9 cellular contexts compared by ENCODE assay signal in the genomic region with DNA sequence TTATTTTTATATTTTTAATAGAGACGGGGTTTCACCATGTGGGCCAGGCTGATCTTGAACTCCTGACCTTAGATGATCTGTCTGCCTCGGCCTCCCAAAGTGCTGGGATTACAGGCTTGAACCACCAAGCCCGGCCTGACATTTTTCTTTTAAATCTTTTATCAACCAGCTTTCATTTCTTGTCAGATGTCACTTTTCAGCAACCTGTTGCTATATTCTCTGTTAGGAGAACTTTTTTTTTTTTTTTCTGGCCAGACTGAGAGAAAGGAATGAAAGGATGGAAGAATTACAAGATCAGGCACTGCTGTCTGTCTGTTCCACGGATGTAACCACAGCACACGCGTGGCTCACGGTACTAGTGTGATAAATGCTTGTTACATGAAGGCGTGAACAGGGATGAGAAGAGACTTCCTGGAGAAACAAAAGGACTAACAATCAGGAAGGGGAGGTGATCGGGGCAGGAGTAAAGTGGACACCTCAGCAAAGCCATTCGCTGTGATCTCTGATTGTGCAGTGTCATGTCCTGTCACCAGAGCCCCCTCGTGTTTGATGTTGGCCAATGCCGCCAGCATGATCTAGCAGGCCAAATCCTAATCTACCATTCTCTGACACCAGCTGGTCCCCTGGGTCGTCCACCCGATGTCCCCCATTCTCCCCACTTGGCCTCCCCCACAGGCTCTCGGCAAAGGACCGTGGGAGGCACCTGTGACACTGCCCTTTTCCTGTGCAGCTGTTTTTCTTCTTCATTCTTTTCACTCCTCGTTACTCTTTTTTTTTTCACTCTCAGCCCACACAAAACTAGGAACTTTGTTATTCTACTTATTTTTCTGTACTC.
DNase-seq lines count a peak whose midpoint lies in the region; ATAC-seq and TF ChIP-seq lines count a peak whose summit lies in the region.
"Had no signal": no experiment of that assay in that cellular context is flagged by ENCODE, and none has a peak within 500 bp of the region (broad histone marks: within the 10 kb centered on the region; RNA-seq: fewer than 3 reads in every experiment).

No MANE protein-coding gene starts in this region.

- peak; percentile 73 for DNase-seq in CD1c-positive myeloid dendritic cell (ENCODE audit: extremely low spot score)
- DNase-seq in NB4 (ENCODE audit: low read depth), result peak; percentile 84
- peak; percentile 74 for DNase-seq in activated CD4-positive, alpha-beta memory T cell treated with anti-CD3 and anti-CD28 coated beads, Interleukin-2, amount 10 ng/mL, durations not matched to agents 7 days and 5 days
- DNase-seq in esophagus squamous epithelium (lab: John Stamatoyannopoulos, UW), result no peak
- DNase-seq in natural killer cell treated with Interleukin-12 subunit alpha and Interleukin-12 subunit beta and Interleukin-15 and Interleukin-18, amount 100 ng/mL, for 72 hours (ENCODE audit: low spot score), result peak; percentile 80
- DNase-seq in COR-L47 (lab: John Stamatoyannopoulos, UW), result no peak
- no peak for DNase-seq in NK-92 (lab: John Stamatoyannopoulos, UW; ENCODE audit: unreplicated experiment)

- peaks cover 54% of the 10 kb centered on the region for H3K4me1 Mint-ChIP-seq in activated CD4-positive, alpha-beta memory T cell treated with anti-CD3 and anti-CD28 coated beads, Interleukin-2, amount 10 ng/mL, durations not matched to agents 7 days and 5 days
- peaks cover 49 to 54% of the 10 kb centered on the region in 2 donors for H3K4me1 Mint-ChIP-seq in natural killer cell treated with Interleukin-12 subunit alpha and Interleukin-12 subunit beta and Interleukin-15 and Interleukin-18, amount 100 ng/mL, for 72 hours (ENCODE audit: low read depth in 2 of 2)

- H3K27ac ChIP-seq in esophagus squamous epithelium, result peak overlapping the region; percentile 91 to 99 (median 97)
- H3K27ac ChIP-seq: KMS-11 had no signal

- intact Hi-C loops in esophagus squamous epithelium (cut with DNase I), result loop anchor here (10.0 kb wide), 1 partner anchor 68 kb away; no protein-coding TSS in a partner anchor

- no peaks in the 10 kb centered on the region for H3K9me3 ChIP-seq in esophagus squamous epithelium

- WGBS in esophagus squamous epithelium, 2 donors, result 22 to 29% methylated on average over 16 of the region's 17 CpGs

- no peaks in the 10 kb centered on the region for H3K9me3 Mint-ChIP-seq in activated CD4-positive, alpha-beta memory T cell treated with anti-CD3 and anti-CD28 coated beads, Interleukin-2, amount 10 ng/mL, durations not matched to agents 7 days and 5 days
- no peaks in the 10 kb centered on the region for H3K9me3 Mint-ChIP-seq in natural killer cell treated with Interleukin-12 subunit alpha and Interleukin-12 subunit beta and Interleukin-15 and Interleukin-18, amount 100 ng/mL, for 72 hours

- H3K4me3 Mint-ChIP-seq in activated CD4-positive, alpha-beta memory T cell treated with anti-CD3 and anti-CD28 coated beads, Interleukin-2, amount 10 ng/mL, durations not matched to agents 7 days and 5 days, result peak overlapping the region; percentile 92
- H3K4me3 Mint-ChIP-seq in natural killer cell treated with Interleukin-12 subunit alpha and Interleukin-12 subunit beta and Interleukin-15 and Interleukin-18, amount 100 ng/mL, for 72 hours, result peak overlapping the region; percentile 82

- no peak overlapping the region for H3K4me3 ChIP-seq in NB4 (ENCODE audit: low read depth, low read length)
- H3K4me3 ChIP-seq in esophagus squamous epithelium, result peak overlapping the region in 3 of 4 donors; percentile 7 to 65 (median 50)

- peak; percentile 27 for ATAC-seq in GM21423 (IDR thresholded peaks at IDR 0.05; ENCODE audit: unreplicated experiment)
- ATAC-seq in natural killer cell treated with Interleukin-12 subunit alpha and Interleukin-12 subunit beta and Interleukin-15 and Interleukin-18, amount 100 ng/mL, for 72 hours, result peak; percentile 52 to 61

- no peaks in the 10 kb centered on the region for H3K27me3 Mint-ChIP-seq in activated CD4-positive, alpha-beta memory T cell treated with anti-CD3 and anti-CD28 coated beads, Interleukin-2, amount 10 ng/mL, durations not matched to agents 7 days and 5 days
- H3K27me3 Mint-ChIP-seq in natural killer cell treated with Interleukin-12 subunit alpha and Interleukin-12 subunit beta and Interleukin-15 and Interleukin-18, amount 100 ng/mL, for 72 hours, result no peaks in the 10 kb centered on the region

- peak; percentile 51 for TF ChIP-seq CTCF in NB4 (IDR thresholded peaks at IDR 0.05; ENCODE audit: low read depth, low read length)
- TF ChIP-seq CTCF in esophagus squamous epithelium (IDR thresholded peaks at IDR 0.05), result peak in 1 of 6 experiments; percentile 9

- POLR2A ChIA-PET in activated CD4-positive, alpha-beta memory T cell treated with anti-CD3 and anti-CD28 coated beads, Interleukin-2, amount 10 ng/mL, durations not matched to agents 7 days and 5 days (lab: Charles Lee), result interaction anchor here (0.6 to 6.2 kb wide), 15 partner anchors 9 to 960 kb away, joined by 3 to 239 read pairs (median 5); partner anchors contain the start of genes MYL12A, MYL12B and TGIF1

- peak overlapping the region; percentile 98 for H3K27ac Mint-ChIP-seq in activated CD4-positive, alpha-beta memory T cell treated with anti-CD3 and anti-CD28 coated beads, Interleukin-2, amount 10 ng/mL, durations not matched to agents 7 days and 5 days
- peak overlapping the region; percentile 94 to 95 for H3K27ac Mint-ChIP-seq in natural killer cell treated with Interleukin-12 subunit alpha and Interleukin-12 subunit beta and Interleukin-15 and Interleukin-18, amount 100 ng/mL, for 72 hours

- TF ChIP-seq POLR2A in NB4 (IDR thresholded peaks at IDR 0.05; ENCODE audit: extremely low read depth, insufficient read length) (no peak), esophagus squamous epithelium (IDR thresholded peaks at IDR 0.05) (peak in 1 of 4 donors; percentile 24)

- peaks cover 24% of the 10 kb centered on the region for H3K36me3 Mint-ChIP-seq in activated CD4-positive, alpha-beta memory T cell treated with anti-CD3 and anti-CD28 coated beads, Interleukin-2, amount 10 ng/mL, durations not matched to agents 7 days and 5 days (ENCODE audit: low read depth)
- no peaks in the 10 kb centered on the region for H3K36me3 Mint-ChIP-seq in natural killer cell treated with Interleukin-12 subunit alpha and Interleukin-12 subunit beta and Interleukin-15 and Interleukin-18, amount 100 ng/mL, for 72 hours

- H3K27me3 ChIP-seq in esophagus squamous epithelium, result no peaks in the 10 kb centered on the region

- H3K36me3 ChIP-seq in esophagus squamous epithelium, result no peaks in the 10 kb centered on the region

- CTCF ChIA-PET in activated CD4-positive, alpha-beta memory T cell treated with anti-CD3 and anti-CD28 coated beads, Interleukin-2, amount 10 ng/mL, durations not matched to agents 7 days and 5 days (lab: Charles Lee), result interaction anchor here (0.7 to 6.5 kb wide), 11 partner anchors 10 to 348 kb away, joined by 3 to 75 read pairs (median 4); no protein-coding TSS in a partner anchor

- peaks cover 34 to 73% (median 51%) of the 10 kb centered on the region in 3 donors for H3K4me1 ChIP-seq in esophagus squamous epithelium

Comparison
In these comparisons a context has a peak if more than half of its experiments do, and no peak if none do; other contexts are left out.
1. DNase-seq: peak in CD1c-positive myeloid dendritic cell (single experiment), NB4 (single experiment), activated CD4-positive, alpha-beta memory T cell treated with anti-CD3 and anti-CD28 coated beads, Interleukin-2, amount 10 ng/mL, durations not matched to agents 7 days and 5 days (single experiment) and natural killer cell treated with Interleukin-12 subunit alpha and Interleukin-12 subunit beta and Interleukin-15 and Interleukin-18, amount 100 ng/mL, for 72 hours (single experiment); none in esophagus squamous epithelium (single experiment), COR-L47 (single experiment) and NK-92 (single experiment).